25 cellular contexts compared by ENCODE assay signal in genomic region chr4:17550549-17550948, GRCh38. TPM values are rescaled to one million over a fixed set of nuclear protein-coding genes. Genes with fewer than 3 reads are reported as not detected.
"Had no signal": no experiment of that assay in that cellular context is flagged by ENCODE, and none has a peak within 500 bp of the region (broad histone marks: within the 10 kb centered on the region; RNA-seq: fewer than 3 reads in every experiment).

No MANE protein-coding gene starts in this region.

- DNase-seq: Kasumi-1, KG1, NCI-H1092, NCI-H1105 treated with DMSO at 0.1 percent for 48 hours, NCI-H1417 treated with DMSO at 0.1 percent for 48 hours, NCI-H146, NCI-H1694 treated with DMSO at 0.1 percent for 48 hours, NCI-H1930, NCI-H2081, NCI-H2107, NCI-H2227 treated with DMSO at 0.1 percent for 48 hours, NCI-H524, NCI-H526 treated with DMSO at 0.1 percent for 48 hours, NCI-H748 treated with DMSO at 0.1 percent for 48 hours, SHP77, SK-N-SH, SW 1271, T-cell had no signal

- H3K36me3 Mint-ChIP-seq: T-cell had no signal

- H3K4me2 ChIP-seq: SK-N-SH had no signal

- FAIRE-seq: RCC 7860 had no signal

- H3K9me3 Mint-ChIP-seq: IgD-negative memory B cell, T-cell had no signal

- H3K4me3 Mint-ChIP-seq: IgD-negative memory B cell had no signal

- H3K27ac ChIP-seq: RWPE1 had no signal

- H3K4me1 Mint-ChIP-seq: IgD-negative memory B cell had no signal

- H3K9ac ChIP-seq: SK-N-SH had no signal

- H3K9me3 ChIP-seq: SK-N-SH had no signal

- H3K27ac Mint-ChIP-seq: IgD-negative memory B cell, T-cell had no signal

RNA-seq across cellular contexts. Expression of gene CLRN2, which starts 35.6 kb away (rescaled TPM):
- total RNA-seq: HT-29, MCF 10A, NCI-H460, SK-MEL-5, T-cell had no signal
- polyA plus RNA-seq: IgD-negative memory B cell, SK-N-SH had no signal
